23 cellular contexts compared by ENCODE assay signal in the genomic region with DNA sequence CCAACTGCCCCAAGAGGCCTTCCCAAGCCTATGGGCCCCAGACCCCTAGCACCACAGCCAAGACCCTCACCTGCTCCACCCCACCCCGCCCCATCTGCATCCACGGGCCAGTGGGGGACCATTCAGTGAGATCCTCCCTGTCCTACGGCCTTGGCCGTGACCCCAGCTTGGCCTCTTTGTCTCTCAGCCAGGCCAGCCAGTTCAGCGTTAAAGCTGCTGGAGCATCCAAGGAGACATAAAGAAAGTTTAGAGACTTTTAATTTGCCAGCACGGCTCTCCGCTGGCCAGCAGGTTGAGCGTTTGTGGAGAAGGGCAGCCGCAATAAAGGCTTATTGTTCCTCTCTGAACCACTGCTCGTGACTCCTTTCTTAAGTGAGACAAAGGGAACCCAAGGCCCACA. TPM values are rescaled to one million over a fixed set of nuclear protein-coding genes. Genes with fewer than 3 reads are reported as not detected.
DNase-seq lines count a peak whose midpoint lies in the region; ATAC-seq, FAIRE-seq and TF ChIP-seq lines count a peak whose summit lies in the region.
"Had no signal": no experiment of that assay in that cellular context is flagged by ENCODE, and none has a peak within 500 bp of the region (broad histone marks: within the 10 kb centered on the region; RNA-seq: fewer than 3 reads in every experiment).

No MANE protein-coding gene starts in this region.

- DNase-seq in CD14-positive monocyte (ENCODE audit: low spot score) (peak; percentile 42), K562 (ENCODE audit: extremely low read depth in 1 of 4, low spot score in 3 of 4) (no peak), neural crest cell (ENCODE audit: low read depth, low spot score) (peak; percentile 29), retina (peak; percentile 49), middle frontal gyrus (ENCODE audit: extremely low spot score, low spot score) (no peak)
- no peak for DNase-seq in activated CD8-positive, alpha-beta memory T cell treated with anti-CD3 and anti-CD28 coated beads, Interleukin-2, amount 50 U/mL, for 48 hours
- DNase-seq: 8988T; Calu3; CD8-positive, alpha-beta T cell; DMS79 treated with DMSO at 0.1 percent for 48 hours; HFFc6 had no signal

- H3K4me3 ChIP-seq in K562, result no peak overlapping the region
- H3K4me3 ChIP-seq: BLaER1, GM12878, GM23338 had no signal

- no peak overlapping the region for H3K27ac Mint-ChIP-seq in CD14-positive monocyte
- no peak overlapping the region for H3K27ac Mint-ChIP-seq in neural crest cell (ENCODE audit: unreplicated experiment)
- H3K27ac Mint-ChIP-seq: CD8-positive, alpha-beta T cell; GM23338; HFFc6; IgD-negative memory B cell had no signal

- H3K4me3 Mint-ChIP-seq in CD14-positive monocyte (peak overlapping the region in 1 of 2 donors; percentile 24), neural crest cell (no peak overlapping the region)
- H3K4me3 Mint-ChIP-seq: CD8-positive, alpha-beta T cell; GM23338; HFFc6; IgD-negative memory B cell had no signal

- no peak overlapping the region for H2AFZ ChIP-seq in K562 (ENCODE audit: low read depth, low read length)
- H2AFZ ChIP-seq: GM23338 had no signal

- no peak for TF ChIP-seq POLR2A in K562 (conservative IDR thresholded peaks at IDR 0.05)

- H3K4me1 ChIP-seq in K562 (replicated peaks in 1 of 2; ENCODE audit: control insufficient read depth in 2 of 2, insufficient read depth in 2 of 2, low read length in 2 of 2), result no peaks in the 10 kb centered on the region
- H3K4me1 ChIP-seq: BLaER1 had no signal

- no peak for ATAC-seq in K562
- no peak for ATAC-seq in GM19467 (IDR thresholded peaks at IDR 0.05; ENCODE audit: unreplicated experiment)
- ATAC-seq in HG03196 (IDR thresholded peaks at IDR 0.05; ENCODE audit: unreplicated experiment), result no peak
- ATAC-seq: CD8-positive, alpha-beta T cell; GM12878; GM23338; HCT116; HepG2 had no signal

- H3K9ac ChIP-seq in K562 (ENCODE audit: insufficient read depth in 1 of 2, low read depth in 2 of 2, low read length in 2 of 2), result no peak overlapping the region
- H3K9ac ChIP-seq: BLaER1 had no signal

- WGBS in K562 (ENCODE audit: insufficient coverage, low coverage, missing lambda C conversion rate), result 0% methylated on average over 10 of the region's 10 CpGs

- H3K4me1 Mint-ChIP-seq in CD14-positive monocyte (no peaks in the 10 kb centered on the region), neural crest cell (peaks cover 7% of the 10 kb centered on the region)
- H3K4me1 Mint-ChIP-seq: GM23338, IgD-negative memory B cell had no signal

- TF ChIP-seq CTCF in CD14-positive monocyte (IDR thresholded peaks at IDR 0.05) (no peak), K562 (IDR thresholded peaks at IDR 0.05 in 2 of 3, conservative IDR thresholded peaks at IDR 0.05 in 1 of 3; ENCODE audit: insufficient read depth in 2 of 3, low read depth in 1 of 3, low read length in 3 of 3) (no peak), neural crest cell (conservative IDR thresholded peaks at IDR 0.05) (no peak)

- H3K9me3 ChIP-seq in K562 (replicated peaks; ENCODE audit: control insufficient read depth, insufficient read depth, low read depth, low read length), result no peaks in the 10 kb centered on the region
- H3K9me3 ChIP-seq: BLaER1 had no signal

- peaks cover 16 to 32% of the 10 kb centered on the region in 2 experiments for H3K27me3 ChIP-seq in K562 (ENCODE audit: control insufficient read depth in 2 of 2, insufficient read depth in 2 of 2, low read length in 2 of 2)
- H3K27me3 ChIP-seq: BLaER1 had no signal

- in situ Hi-C loops in K562 (cut with MboI), result no loop called here

- no peaks in the 10 kb centered on the region for H3K36me3 Mint-ChIP-seq in CD14-positive monocyte
- no peaks in the 10 kb centered on the region for H3K36me3 Mint-ChIP-seq in neural crest cell (ENCODE audit: low read depth)
- H3K36me3 Mint-ChIP-seq: CD8-positive, alpha-beta T cell; IgD-negative memory B cell had no signal

- no peaks in the 10 kb centered on the region for H4K20me1 ChIP-seq in K562 (replicated peaks; ENCODE audit: control insufficient read depth, insufficient read depth, low read length)
- H4K20me1 ChIP-seq: BLaER1 had no signal

- POLR2A ChIA-PET in K562 (lab: Yijun Ruan, JAX), result interaction anchor here (0.7 kb wide), 1 partner anchor 79 kb away, joined by 3 read pairs; no protein-coding TSS in a partner anchor

- H3K36me3 ChIP-seq in K562 (ENCODE audit: control insufficient read depth, insufficient read depth, low read length), result no peaks in the 10 kb centered on the region
- H3K36me3 ChIP-seq: BLaER1 had no signal

- H3K4me2 ChIP-seq in K562 (ENCODE audit: insufficient read depth, low read length), result no peak overlapping the region
- H3K4me2 ChIP-seq: BLaER1, GM23338 had no signal

- FAIRE-seq in K562 (lab: Jason Lieb, UNC), result no peak
- FAIRE-seq: GM12878, GM19239, H54, HepG2 had no signal

- intact Hi-C loops in CD14-positive monocyte (cut with micrococcal nuclease), result no loop called here
- intact Hi-C loops in K562 (cut with micrococcal nuclease), result no loop called here

- CTCF ChIA-PET in K562 (lab: Yijun Ruan, JAX; ENCODE audit: low intra/inter-chr PET ratio), result no interaction called here

- no peak for TF ChIP-seq RAD21 in K562 (CRISPR knock-in tag; conservative IDR thresholded peaks at IDR 0.05 in 1 of 2, IDR thresholded peaks at IDR 0.05 in 1 of 2)

- H3K79me2 ChIP-seq in K562 (ENCODE audit: control insufficient read depth, insufficient read depth, low read length), result no peaks in the 10 kb centered on the region

- no peaks in the 10 kb centered on the region for H3K9me3 Mint-ChIP-seq in CD14-positive monocyte
- H3K9me3 Mint-ChIP-seq in neural crest cell, result no peaks in the 10 kb centered on the region
- H3K9me3 Mint-ChIP-seq: CD8-positive, alpha-beta T cell; GM23338; HFFc6; IgD-negative memory B cell had no signal

- no peaks in the 10 kb centered on the region for H3K9me1 ChIP-seq in K562 (ENCODE audit: control insufficient read depth, insufficient read depth, low read length)

- TF ChIP-seq EP300 in K562 (IDR thresholded peaks at IDR 0.05; ENCODE audit: low read length), result no peak

- H3K27me3 Mint-ChIP-seq in CD14-positive monocyte (ENCODE audit: low read depth in 3 of 3), result peaks cover 0 to 8% (median 4%) of the 10 kb centered on the region in 3 donors
- H3K27me3 Mint-ChIP-seq in neural crest cell (ENCODE audit: low read depth), result peaks cover 18% of the 10 kb centered on the region

- H3K27ac ChIP-seq in K562 (ENCODE audit: extremely low read depth, low read depth, low read length), result no peak overlapping the region
- H3K27ac ChIP-seq: BLaER1 had no signal

- no TSS peak for BruUV-seq in K562 (replicated peaks; lab: Mats Ljungman, UMichigan)

TF ChIP-seq in K562, 482 proteins besides CTCF, POLR2A, EP300 and RAD21:
- TF ChIP-seq CBX5 (IDR thresholded peaks at IDR 0.05; ENCODE audit: borderline replicate concordance, low read depth) (no peak), MYNN (IDR thresholded peaks at IDR 0.05) (peak; percentile 91), MYNN (CRISPR knock-in tag; IDR thresholded peaks at IDR 0.05) (no peak)
TF ChIP-seq in K562: peak in this region for 1.

RNA-seq across cellular contexts. Expression of gene LMO1, which starts 49.3 kb away (rescaled TPM):
- polyA plus RNA-seq in CD14-positive monocyte (not detected), K562 (2011; rRNA removed) (not detected in 2 replicates), K562 (2014; fragmentation: Illumina TruSeq; extraction: Trizol) (not detected in 2 replicates), K562 (2014; fragmentation: Nextera tagmentation; extraction: Ambion mirVana) (not detected), K562 (2014; rRNA removed) (not detected in 2 replicates)
- total RNA-seq in K562 (2011; cell fraction: chromatin; rRNA removed; ENCODE audit: low replicate concordance), result not detected in 2 replicates
- total RNA-seq in K562 (2011; cell fraction: nucleolus; rRNA removed), result not detected in 2 replicates
- total RNA-seq in K562 (2011; cell fraction: nucleoplasm; rRNA removed), result not detected in 2 replicates
- total RNA-seq in K562 (2014; rRNA removed) (not detected in 2 replicates), K562 (2014; rRNA removed; fragmentation: Illumina TruSeq; extraction: Trizol) (not detected in 2 replicates), K562 (2015; rRNA removed; fragmentation: Illumina TruSeq; extraction: Trizol) (not detected in 2 replicates), K562 (2021) (not detected in 2 replicates), neural crest cell (1.5 and 1.8 TPM in 2 replicates)
- not detected in 2 replicates for polyA plus RNA-seq in K562 (2011; cell fraction: cytosol; rRNA removed)
- not detected in 2 replicates for polyA plus RNA-seq in K562 (2011; cell fraction: nucleus; rRNA removed)
- polyA plus RNA-seq in K562 (2012), result not detected in 2 replicates
- not detected in 2 replicates for polyA minus RNA-seq in K562 (2011; rRNA and poly(A)+ RNA removed)
- polyA minus RNA-seq in K562 (2011; cell fraction: cytosol; rRNA and poly(A)+ RNA removed), result not detected in 2 replicates
- not detected in 2 replicates for polyA minus RNA-seq in K562 (2011; cell fraction: nucleus; rRNA and poly(A)+ RNA removed)
- total RNA-seq: A673; Calu3; CD8-positive, alpha-beta T cell; GM12878; GM23338; HepG2; HFFc6 had no signal
- polyA plus RNA-seq: AG04450, GM12878, HepG2, IgD-negative memory B cell had no signal

Comparison
In these comparisons a context has a peak if more than half of its experiments do, and no peak if none do; other contexts are left out.
1. DNase-seq: peak in CD14-positive monocyte (single experiment), neural crest cell (single experiment) and retina (single experiment); none in K562 (0 of 4), middle frontal gyrus (single experiment) and activated CD8-positive, alpha-beta memory T cell treated with anti-CD3 and anti-CD28 coated beads, Interleukin-2, amount 50 U/mL, for 48 hours (single experiment).